ENCODE assay signal across 32 cellular contexts in genomic region chr1:11461738-11462137, GRCh38. TPM values are rescaled to one million over a fixed set of nuclear protein-coding genes. Genes with fewer than 3 reads are reported as not detected.
"Had no signal": no experiment of that assay in that cellular context is flagged by ENCODE, and none has a peak within 500 bp of the region (broad histone marks: within the 10 kb centered on the region; RNA-seq: fewer than 3 reads in every experiment).

No MANE protein-coding gene starts in this region.

- DNase-seq: effector CD8-positive, alpha-beta T cell; endodermal cell; foreskin fibroblast; gastrocnemius medialis; heart left ventricle; kidney; left lung; mesenchymal stem cell; mucosa of descending colon; naive B cell; stimulated activated CD4-positive, alpha-beta T cell treated with anti-CD3 and anti-CD28 coated beads, Interleukin-12 subunit alpha, Interleukin-12 subunit beta, amount 100 ng/mL, for 4 hours; stimulated activated CD4-positive, alpha-beta T cell treated with anti-CD3 and anti-CD28 coated beads, Interleukin-1b, Interleukin-23, amount 100 ng/mL, for 48 hours; stimulated activated CD4-positive, alpha-beta T cell treated with anti-CD3 and anti-CD28 coated beads, Interleukin-4, amount 100 ng/mL, for 1 hour; stimulated activated CD8-positive, alpha-beta memory T cell treated with anti-CD3 and anti-CD28 coated beads, Interleukin-4, amount 100 ng/mL, for 48 hours; stimulated activated naive CD4-positive, alpha-beta T cell; stimulated activated naive CD8-positive, alpha-beta T cell treated with anti-CD3 and anti-CD28 coated beads, Interleukin-15, amount 100 ng/mL, for 72 hours; transverse colon; upper lobe of right lung; uterus had no signal

- H3K27me3 ChIP-seq: right atrium auricular region, uterus had no signal

- H3K27ac ChIP-seq: epithelial cell of prostate, gastrocnemius medialis, heart left ventricle, hepatocyte, left lung, prostate gland, right atrium auricular region, suprapubic skin, transverse colon, upper lobe of right lung, uterus had no signal

- H3K9me3 Mint-ChIP-seq: dendritic cell treated with granulocyte-macrophage colony-stimulating factor and Interleukin-4, amounts not matched to agents 40 ng/mL and 50 ng/mL, for 4 days; endodermal cell; mesothelial cell of epicardium; natural killer cell treated with Interleukin-12 subunit alpha and Interleukin-12 subunit beta and Interleukin-15 and Interleukin-18, amount 100 ng/mL, for 72 hours; neural crest cell; stimulated activated naive CD8-positive, alpha-beta T cell treated with anti-CD3 and anti-CD28 coated beads, Interleukin-15, amount 100 ng/mL, for 72 hours had no signal

- H2AFZ ChIP-seq: hepatocyte had no signal

- H3K4me1 ChIP-seq: gastrocnemius medialis, left lung, suprapubic skin, transverse colon, upper lobe of right lung, uterus had no signal

- ATAC-seq: esophagus mucosa; gastrocnemius medialis; heart left ventricle; left lung; mucosa of descending colon; natural killer cell treated with Interleukin-12 subunit alpha and Interleukin-12 subunit beta and Interleukin-15 and Interleukin-18, amount 100 ng/mL, for 72 hours; sciatic nerve; stimulated activated naive CD8-positive, alpha-beta T cell treated with anti-CD3 and anti-CD28 coated beads, Interleukin-15, amount 100 ng/mL, for 72 hours; upper lobe of right lung had no signal

- H3K36me3 Mint-ChIP-seq: mesothelial cell of epicardium; naive B cell; natural killer cell treated with Interleukin-12 subunit alpha and Interleukin-12 subunit beta and Interleukin-15 and Interleukin-18, amount 100 ng/mL, for 72 hours had no signal

- H3K27ac Mint-ChIP-seq: dendritic cell treated with granulocyte-macrophage colony-stimulating factor and Interleukin-4, amounts not matched to agents 40 ng/mL and 50 ng/mL, for 4 days; endodermal cell; mesothelial cell of epicardium; natural killer cell treated with Interleukin-12 subunit alpha and Interleukin-12 subunit beta and Interleukin-15 and Interleukin-18, amount 100 ng/mL, for 72 hours; stimulated activated naive CD8-positive, alpha-beta T cell treated with anti-CD3 and anti-CD28 coated beads, Interleukin-15, amount 100 ng/mL, for 72 hours had no signal

- H3K4me1 Mint-ChIP-seq: endodermal cell, mesothelial cell of epicardium, naive B cell had no signal

- H3K4me2 ChIP-seq: hepatocyte, smooth muscle cell had no signal

- H3K36me3 ChIP-seq: gastrocnemius medialis, heart left ventricle, left lung, prostate gland, right atrium auricular region, suprapubic skin, transverse colon, upper lobe of right lung, uterus had no signal

- H3K79me2 ChIP-seq: hepatocyte had no signal

- FAIRE-seq: kidney had no signal

- H3K4me3 Mint-ChIP-seq: dendritic cell treated with granulocyte-macrophage colony-stimulating factor and Interleukin-4, amounts not matched to agents 40 ng/mL and 50 ng/mL, for 4 days; endodermal cell; mesothelial cell of epicardium; naive B cell; natural killer cell treated with Interleukin-12 subunit alpha and Interleukin-12 subunit beta and Interleukin-15 and Interleukin-18, amount 100 ng/mL, for 72 hours; neural crest cell; stimulated activated naive CD8-positive, alpha-beta T cell treated with anti-CD3 and anti-CD28 coated beads, Interleukin-15, amount 100 ng/mL, for 72 hours had no signal

- H3K9me3 ChIP-seq: gastrocnemius medialis, heart left ventricle, left lung, mucosa of descending colon, prostate gland, right atrium auricular region, suprapubic skin, transverse colon, upper lobe of right lung, uterus had no signal

- H3K4me3 ChIP-seq: gastrocnemius medialis, heart left ventricle, hepatocyte, left lung, mucosa of descending colon, prostate gland, right atrium auricular region, smooth muscle cell, suprapubic skin, transverse colon, upper lobe of right lung, uterus had no signal

RNA-seq across cellular contexts. Expression of gene DISP3, which starts 17.2 kb away (rescaled TPM):
- total RNA-seq: esophagus mucosa, gastrocnemius medialis, lower leg skin, smooth muscle cell, suprapubic skin, upper lobe of right lung had no signal
- polyA plus RNA-seq: hepatocyte had no signal
